ENCODE assay signal across 8 cellular contexts in genomic region chr14:35292770-35293561, GRCh38. TPM values are rescaled to one million over a fixed set of nuclear protein-coding genes. Genes with fewer than 3 reads are reported as not detected.
DNase-seq lines count a peak whose midpoint lies in the region; ATAC-seq and TF ChIP-seq lines count a peak whose summit lies in the region.

No MANE protein-coding gene starts in this region.

- peaks cover 22% of the 10 kb centered on the region for H3K4me1 Mint-ChIP-seq in neural progenitor cell

- TF ChIP-seq CTCF in 22Rv1 (IDR thresholded peaks at IDR 0.05) (no peak), neural progenitor cell (IDR thresholded peaks at IDR 0.05) (no peak)

- peak overlapping the region; percentile 96 for H3K9ac ChIP-seq in NT2/D1 (ENCODE audit: insufficient read length, low read depth)
- peak overlapping the region; percentile 94 for H3K9ac ChIP-seq in neural progenitor cell

- H3K4me3 Mint-ChIP-seq in neural progenitor cell = peak overlapping the region; percentile 99

- H3K36me3 Mint-ChIP-seq in neural progenitor cell = no peaks in the 10 kb centered on the region

- H3K4me3 ChIP-seq in NT2/D1 (ENCODE audit: insufficient read length, low read depth) = peak overlapping the region; percentile 94
- H3K4me3 ChIP-seq in effector memory CD4-positive, alpha-beta T cell (ENCODE audit: insufficient read depth, low read depth, low read length, poor library complexity, severe bottlenecking) = peak overlapping the region; percentile 73
- peak overlapping the region; percentile 81 for H3K4me3 ChIP-seq in neural progenitor cell

- peak; percentile 4 for ATAC-seq in GM19372 (IDR thresholded peaks at IDR 0.05; ENCODE audit: low read depth, unreplicated experiment)

- peak overlapping the region; percentile 93 for H3K27ac Mint-ChIP-seq in neural progenitor cell

- H3K4me2 ChIP-seq in neural progenitor cell = peak overlapping the region; percentile 85

- no peaks in the 10 kb centered on the region for H3K9me3 ChIP-seq in NT2/D1 (ENCODE audit: insufficient read depth, low read length)
- H3K9me3 ChIP-seq in effector memory CD4-positive, alpha-beta T cell (ENCODE audit: control insufficient read depth, low read length) = no peaks in the 10 kb centered on the region
- H3K9me3 ChIP-seq in neural progenitor cell (ENCODE audit: low read depth) = no peaks in the 10 kb centered on the region

- H3F3A ChIP-seq in neural progenitor cell (ENCODE audit: low read depth) = peaks cover 10% of the 10 kb centered on the region

- no peaks in the 10 kb centered on the region for H3K27me3 ChIP-seq in NT2/D1 (ENCODE audit: insufficient read depth, insufficient read length)
- no peaks in the 10 kb centered on the region for H3K27me3 ChIP-seq in effector memory CD4-positive, alpha-beta T cell (replicated peaks; ENCODE audit: control insufficient read depth, insufficient read depth, low read length, poor library complexity, severe bottlenecking)
- H3K27me3 ChIP-seq in neural progenitor cell = no peaks in the 10 kb centered on the region

- peaks cover 3% of the 10 kb centered on the region for H3K27me3 Mint-ChIP-seq in neural progenitor cell (ENCODE audit: insufficient read depth, low read depth)

- DNase-seq in NT2/D1 (ENCODE audit: low read depth, low spot score) (no peak), neural progenitor cell (ENCODE audit: low spot score) (no peak), GOT3 (lab: John Stamatoyannopoulos, UW) (no peak), SKM-1 (lab: John Stamatoyannopoulos, UW; ENCODE audit: unreplicated experiment) (no peak)
- DNase-seq in effector memory CD4-positive, alpha-beta T cell = no peak
- DNase-seq in stimulated activated CD4-positive, alpha-beta T cell treated with anti-CD3 and anti-CD28 coated beads, Interleukin-1b, Interleukin-23, amount 100 ng/mL, for 48 hours = no peak

- H3K79me2 ChIP-seq in neural progenitor cell (ENCODE audit: low read depth) = peaks cover 57% of the 10 kb centered on the region

- H2AFZ ChIP-seq in neural progenitor cell (replicated peaks) = peak overlapping the region; percentile 58

- H3K36me3 ChIP-seq in NT2/D1 (ENCODE audit: insufficient read depth, insufficient read length, low read length) (peaks cover 23% of the 10 kb centered on the region), neural progenitor cell (no peaks in the 10 kb centered on the region)
- no peaks in the 10 kb centered on the region for H3K36me3 ChIP-seq in effector memory CD4-positive, alpha-beta T cell (ENCODE audit: control insufficient read depth, insufficient read depth, low read length)

- no peaks in the 10 kb centered on the region for H3K9me3 Mint-ChIP-seq in neural progenitor cell

- peak overlapping the region; percentile 94 for H3K27ac ChIP-seq in 22Rv1
- peak overlapping the region; percentile 85 for H3K27ac ChIP-seq in effector memory CD4-positive, alpha-beta T cell (ENCODE audit: insufficient read depth, low read length, poor library complexity, severe bottlenecking)
- H3K27ac ChIP-seq in neural progenitor cell = peak overlapping the region; percentile 87

- peaks cover 38% of the 10 kb centered on the region for H4K20me1 ChIP-seq in neural progenitor cell (ENCODE audit: low read depth)

- H3K4me1 ChIP-seq in NT2/D1 (ENCODE audit: insufficient read depth, insufficient read length) (peaks cover 2% of the 10 kb centered on the region), neural progenitor cell (peaks cover 7% of the 10 kb centered on the region)
- H3K4me1 ChIP-seq in effector memory CD4-positive, alpha-beta T cell (ENCODE audit: control insufficient read depth, insufficient read depth, low read length, poor library complexity, severe bottlenecking) = peaks cover 22% of the 10 kb centered on the region

RNA-seq across cellular contexts. Expression of gene PSMA6, which starts 0.8 kb away (rescaled TPM):
- 241 and 344 TPM in 2 replicates for total RNA-seq in neural progenitor cell (ENCODE audit: low replicate concordance)
